9 cellular contexts compared by ENCODE assay signal in genomic region chrX:69060631-69061408, GRCh38.
DNase-seq lines count a peak whose midpoint lies in the region; ATAC-seq, FAIRE-seq and TF ChIP-seq lines count a peak whose summit lies in the region.
"Had no signal": no experiment of that assay in that cellular context is flagged by ENCODE, and none has a peak within 500 bp of the region (broad histone marks: within the 10 kb centered on the region; RNA-seq: fewer than 3 reads in every experiment).

No MANE protein-coding gene starts in this region.

- POLR2A ChIA-PET in SK-N-SH (lab: Yijun Ruan, JAX), result interaction anchor here (1.5 kb wide), 1 partner anchor 232 kb away, joined by 10 read pairs; the partner anchor contains the start of gene EFNB1

- H3K79me2 ChIP-seq in SK-N-SH (ENCODE audit: insufficient read depth), result no peaks in the 10 kb centered on the region

- H3K4me3 ChIP-seq in SK-N-SH (ENCODE audit: low read depth in 2 of 2, low read length in 1 of 2), result no peak overlapping the region

- DNase-seq in GM03348 (ENCODE audit: low spot score), result peak; percentile 22
- no peak for DNase-seq in SK-N-SH
- DNase-seq in glomerular visceral epithelial cell (ENCODE audit: extremely low spot score), result peak; percentile 9
- peak; percentile 2 for DNase-seq in pons (ENCODE audit: low spot score)
- DNase-seq in amygdala (lab: John Stamatoyannopoulos, UW), result no peak
- no peak for DNase-seq in urothelium cell line (ENCODE audit: low spot score)
- no peak for DNase-seq in central memory CD4-positive, alpha-beta T cell
- DNase-seq: SW 1271 had no signal

- 27% methylated on average over 5 of the region's 6 CpGs for whole genome bisulfite sequencing in SK-N-SH (ENCODE audit: low lambda C conversion rate)

- no peak overlapping the region for H3K4me2 ChIP-seq in SK-N-SH

- FAIRE-seq in urothelium cell line (lab: Jason Lieb, UNC), result no peak

- CTCF ChIA-PET in SK-N-SH (lab: Yijun Ruan, JAX), result interaction anchor here (0.8 to 2.5 kb wide), 9 partner anchors 10 to 237 kb away, joined by 3 to 29 read pairs (median 4); partner anchors contain the start of gene EFNB1

- no peak overlapping the region for H2AFZ ChIP-seq in SK-N-SH (ENCODE audit: low read depth)

- H3K27ac ChIP-seq in SK-N-SH (ENCODE audit: low read depth in 2 of 2, low read length in 1 of 2), result no peak overlapping the region

- no peak for TF ChIP-seq EP300 in SK-N-SH (IDR thresholded peaks at IDR 0.05; ENCODE audit: borderline replicate concordance in 1 of 2, low read depth in 1 of 2, low read length in 1 of 2)

- H4K20me1 ChIP-seq in SK-N-SH (ENCODE audit: insufficient read depth), result no peaks in the 10 kb centered on the region

- TF ChIP-seq RAD21 in SK-N-SH (IDR thresholded peaks at IDR 0.05; ENCODE audit: low read length), result peak; percentile 69

- no peak overlapping the region for H3K9ac ChIP-seq in SK-N-SH

- peak; percentile 36 for TF ChIP-seq CTCF in SK-N-SH (IDR thresholded peaks at IDR 0.05)

- no peak for ATAC-seq in GM21515 (IDR thresholded peaks at IDR 0.05; ENCODE audit: unreplicated experiment)

- H3K4me1 ChIP-seq in SK-N-SH (ENCODE audit: control insufficient read depth in 1 of 2, insufficient read depth in 2 of 2, low read depth in 1 of 2, low read length in 1 of 2), result peaks cover 0 to 4% of the 10 kb centered on the region in 2 experiments; a peak in 1 of 4 replicates

- H3K9me3 ChIP-seq in SK-N-SH, result no peaks in the 10 kb centered on the region

- no peaks in the 10 kb centered on the region for H3F3A ChIP-seq in SK-N-SH (replicated peaks; ENCODE audit: insufficient read depth)

- H3K9me2 ChIP-seq in SK-N-SH, result no peaks in the 10 kb centered on the region

- H3K36me3 ChIP-seq in SK-N-SH (replicated peaks in 1 of 2; ENCODE audit: control insufficient read depth in 1 of 2, insufficient read depth in 2 of 2, low read length in 1 of 2), result no peaks in the 10 kb centered on the region

- no peaks in the 10 kb centered on the region for H3K27me3 ChIP-seq in SK-N-SH (ENCODE audit: insufficient read depth)

TF ChIP-seq in SK-N-SH, 30 proteins besides CTCF, POLR2A, EP300 and RAD21:
- TF ChIP-seq TEAD4 (IDR thresholded peaks at IDR 0.05; ENCODE audit: borderline replicate concordance, insufficient read depth) (no peak), JUND (IDR thresholded peaks at IDR 0.05) (no peak), SMC3 (IDR thresholded peaks at IDR 0.05; ENCODE audit: low read depth, low read length) (peak; percentile 57)

Comparison
In these comparisons a context has a peak if more than half of its experiments do, and no peak if none do; other contexts are left out.
1. DNase-seq: peak in GM03348 (single experiment), glomerular visceral epithelial cell (single experiment) and pons (single experiment); none in SK-N-SH (single experiment), amygdala (0 of 56), urothelium cell line (single experiment) and central memory CD4-positive, alpha-beta T cell (single experiment).